Comparison of ENCODE assay signal across 8 cellular contexts in genomic region chr19:4723465-4724251, GRCh38. TPM values are rescaled to one million over a fixed set of nuclear protein-coding genes. Genes with fewer than 3 reads are reported as not detected.
DNase-seq lines count a peak whose midpoint lies in the region; ATAC-seq and TF ChIP-seq lines count a peak whose summit lies in the region.

Gene DPP9 (minus strand): TSS chr19:4723842. CDS start chr19:4719906, 3,936 bp downstream.

- peak within 1 kb of the TSS; percentile 48 to 94 for H3K9ac ChIP-seq in mucosa of rectum (ENCODE audit: low read depth in 1 of 2, low read length in 2 of 2)

- peak; percentile 98 for DNase-seq in DMS53 (lab: John Stamatoyannopoulos, UW)
- peak; percentile 99 for DNase-seq in KBM-7
- peak; percentile 95 for DNase-seq in activated T-cell treated with anti-CD3 and anti-CD28 coated beads, Interleukin-2, amount 50 U/mL, for 24 hours
- peak; percentile 99 for DNase-seq in erythroblast (lab: John Stamatoyannopoulos, UW)
- DNase-seq in stimulated activated CD8-positive, alpha-beta memory T cell treated with anti-CD3 and anti-CD28 coated beads, Interleukin-4, amount 100 ng/mL, for 48 hours: peak; percentile 97

- H3K36me3 ChIP-seq in mucosa of rectum (ENCODE audit: control insufficient read depth in 2 of 2, insufficient read depth in 2 of 2, low read length in 2 of 2): peaks cover 21 to 25% of the 10 kb centered on the region in 2 donors

- H3K4me3 Mint-ChIP-seq in activated T-cell treated with anti-CD3 and anti-CD28 coated beads, Interleukin-2, amount 50 U/mL, for 24 hours: peak within 1 kb of the TSS; percentile 92

- no peaks in the 10 kb centered on the region for H3K27me3 ChIP-seq in mucosa of rectum (ENCODE audit: control insufficient read depth in 2 of 2, insufficient read depth in 2 of 2, low read length in 2 of 2)

- no peaks in the 10 kb centered on the region for H3K9me3 ChIP-seq in mucosa of rectum (ENCODE audit: control insufficient read depth in 2 of 2, low read length in 2 of 2)

- H3K4me1 Mint-ChIP-seq in activated T-cell treated with anti-CD3 and anti-CD28 coated beads, Interleukin-2, amount 50 U/mL, for 24 hours (ENCODE audit: low read depth): peaks cover 38% of the 10 kb centered on the region

- ATAC-seq in GM21717 (IDR thresholded peaks at IDR 0.05; ENCODE audit: unreplicated experiment): peak; percentile 80

- H3K4me1 ChIP-seq in mucosa of rectum (ENCODE audit: control insufficient read depth in 2 of 2, insufficient read depth in 2 of 2, low read length in 2 of 2): peaks cover 12 to 14% of the 10 kb centered on the region in 2 donors

- H3K27ac ChIP-seq in mucosa of rectum (ENCODE audit: low read depth in 2 of 2, low read length in 2 of 2): peak within 1 kb of the TSS; percentile 91

- H3K27ac Mint-ChIP-seq in activated T-cell treated with anti-CD3 and anti-CD28 coated beads, Interleukin-2, amount 50 U/mL, for 24 hours: peak within 1 kb of the TSS; percentile 93

- H3K36me3 Mint-ChIP-seq in activated T-cell treated with anti-CD3 and anti-CD28 coated beads, Interleukin-2, amount 50 U/mL, for 24 hours (ENCODE audit: low read depth): peaks cover 37% of the 10 kb centered on the region

- H3K4me3 ChIP-seq in mucosa of rectum (ENCODE audit: low read length in 2 of 2): peak within 1 kb of the TSS; percentile 86 to 95

- in situ Hi-C loops in KBM-7 (cut with MboI; ENCODE audit: low pct_unique_long_range_greater_than_20kb, low sequenced_read_pairs): no loop called here

- H3K27me3 Mint-ChIP-seq in activated T-cell treated with anti-CD3 and anti-CD28 coated beads, Interleukin-2, amount 50 U/mL, for 24 hours: no peaks in the 10 kb centered on the region

- peak; percentile 73 for TF ChIP-seq POLR2A in erythroblast (IDR thresholded peaks at IDR 0.05; ENCODE audit: low read length)

- H3K9me3 Mint-ChIP-seq in activated T-cell treated with anti-CD3 and anti-CD28 coated beads, Interleukin-2, amount 50 U/mL, for 24 hours: no peaks in the 10 kb centered on the region

TF ChIP-seq in PFSK-1, 5 proteins besides CTCF, POLR2A, EP300 and RAD21:
- TF ChIP-seq TAF1 (IDR thresholded peaks at IDR 0.05; ENCODE audit: borderline replicate concordance, insufficient read depth, low read length) (peak; percentile 35; the same call in 1 of the 2 replicates), REST (IDR thresholded peaks at IDR 0.05; ENCODE audit: insufficient read depth in 1 of 2, low read depth in 2 of 2, low read length in 2 of 2) (no peak), FOXP2 (optimal IDR thresholded peaks at IDR 0.05; ENCODE audit: borderline replicate concordance, extremely low read depth, extremely low read length, insufficient read depth) (peak; percentile 89), POLR2AphosphoS5 (IDR thresholded peaks at IDR 0.05; ENCODE audit: low read depth, low read length) (no peak; the same call in 1 of the 2 replicates), SIN3A (IDR thresholded peaks at IDR 0.05; ENCODE audit: borderline replicate concordance, insufficient read depth, low read length) (peak; percentile 23; the same call in 1 of the 2 replicates)

RNA-seq across cellular contexts. Expression of gene DPP9, which starts in this region (rescaled TPM):
- polyA plus RNA-seq in PFSK-1 (2012; ENCODE audit: insufficient read length, low read depth): 56.5 TPM

Comparison
In these comparisons a context has a peak if more than half of its experiments do, and no peak if none do; other contexts are left out.
1. Peak in every context shown above with its lines: DNase-seq, ATAC-seq, H3K4me3 ChIP-seq and H3K27ac ChIP-seq.